In the genomic region with DNA sequence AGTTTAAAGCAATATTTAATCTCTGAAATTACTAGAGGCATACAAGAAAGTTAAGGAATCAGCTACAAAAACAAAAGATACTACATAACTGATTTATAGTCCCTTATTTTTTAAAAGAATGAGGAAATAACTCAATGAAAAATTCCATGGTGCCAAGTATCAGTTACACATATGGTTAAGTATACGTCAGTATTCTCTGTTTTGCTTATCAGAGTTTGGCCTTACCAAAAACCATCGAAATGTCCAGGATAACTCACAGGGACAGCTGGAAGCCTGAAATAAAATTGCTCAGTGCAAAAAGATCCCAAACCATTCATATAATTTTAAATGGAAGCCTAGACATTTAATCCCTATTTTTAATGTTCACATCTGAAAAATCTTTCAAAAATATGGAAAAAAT, we compare ENCODE assay signal across 13 cellular contexts. TPM values are rescaled to one million over a fixed set of nuclear protein-coding genes. Genes with fewer than 3 reads are reported as not detected.
A peak's percentile ranks its signal among the peaks of the same experiment; 100 is the strongest.
DNase-seq lines count a peak whose midpoint lies in the region; ATAC-seq and TF ChIP-seq lines count a peak whose summit lies in the region.
"Had no signal": no experiment of that assay in that cellular context is flagged by ENCODE, and none has a peak within 500 bp of the region (broad histone marks: within the 10 kb centered on the region; RNA-seq: fewer than 3 reads in every experiment).

No MANE protein-coding gene starts in this region.

- WGBS in esophagus muscularis mucosa = 18% methylated on average over 2 of the region's 2 CpGs

- no peaks in the 10 kb centered on the region for H3K9me3 ChIP-seq in esophagus muscularis mucosa
- H3K9me3 ChIP-seq: left lung, ovary, upper lobe of left lung had no signal

- H3K27me3 ChIP-seq in esophagus muscularis mucosa (no peaks in the 10 kb centered on the region), rectal smooth muscle tissue (ENCODE audit: control insufficient read depth, insufficient read depth, low read length) (no peaks in the 10 kb centered on the region)
- H3K27me3 ChIP-seq: left lung, ovary, upper lobe of left lung had no signal

- no peak for TF ChIP-seq EP300 in esophagus muscularis mucosa (IDR thresholded peaks at IDR 0.05)

- peaks cover 6 to 13% of the 10 kb centered on the region in 2 donors for H3K36me3 Mint-ChIP-seq in activated T-cell treated with anti-CD3 and anti-CD28 coated beads, Interleukin-2, amount 50 U/mL, for 72 hours (ENCODE audit: insufficient read depth in 2 of 2)

- no peaks in the 10 kb centered on the region for H3K27me3 Mint-ChIP-seq in activated T-cell treated with anti-CD3 and anti-CD28 coated beads, Interleukin-2, amount 50 U/mL, for 72 hours (ENCODE audit: low read depth)
- H3K27me3 Mint-ChIP-seq: IgD-negative memory B cell had no signal

- no peak for TF ChIP-seq CTCF in esophagus muscularis mucosa (IDR thresholded peaks at IDR 0.05)

- no peak for TF ChIP-seq POLR2A in esophagus muscularis mucosa (IDR thresholded peaks at IDR 0.05; ENCODE audit: low read depth)

- H3K27ac Mint-ChIP-seq in activated T-cell treated with anti-CD3 and anti-CD28 coated beads, Interleukin-2, amount 50 U/mL, for 72 hours = no peak overlapping the region
- H3K27ac Mint-ChIP-seq: IgD-negative memory B cell had no signal

- H3K9me3 Mint-ChIP-seq in activated T-cell treated with anti-CD3 and anti-CD28 coated beads, Interleukin-2, amount 50 U/mL, for 72 hours = no peaks in the 10 kb centered on the region
- H3K9me3 Mint-ChIP-seq: IgD-negative memory B cell had no signal

- H3K4me1 Mint-ChIP-seq in activated T-cell treated with anti-CD3 and anti-CD28 coated beads, Interleukin-2, amount 50 U/mL, for 72 hours (ENCODE audit: low read depth) = peaks cover 17% of the 10 kb centered on the region

- DNase-seq in DMS114 treated with DMSO at 0.1 percent for 48 hours (lab: John Stamatoyannopoulos, UW; ENCODE audit: unreplicated experiment) (peak; percentile 93), NCI-H2029 treated with DMSO at 0.1 percent for 48 hours (lab: John Stamatoyannopoulos, UW) (peak; percentile 31), esophagus muscularis mucosa (ENCODE audit: extremely low spot score) (no peak), ecto neural progenitor cell (ENCODE audit: low spot score) (no peak), GM19238 (ENCODE audit: insufficient read length, low spot score) (no peak)
- no peak for DNase-seq in stimulated activated CD8-positive, alpha-beta memory T cell treated with anti-CD3 and anti-CD28 coated beads, Interleukin-4, amount 100 ng/mL, for 48 hours
- no peak for DNase-seq in activated T-cell treated with anti-CD3 and anti-CD28 coated beads, Interleukin-2, amount 50 U/mL, for 72 hours
- DNase-seq: aorta, left lung, ovary, upper lobe of left lung had no signal

- no peak overlapping the region for H3K9ac ChIP-seq in rectal smooth muscle tissue (ENCODE audit: low read length)

- H3K4me3 ChIP-seq in esophagus muscularis mucosa = peak overlapping the region; percentile 8 to 91 (median 80)
- no peak overlapping the region for H3K4me3 ChIP-seq in rectal smooth muscle tissue (ENCODE audit: low read length)
- H3K4me3 ChIP-seq: left lung, ovary, upper lobe of left lung had no signal

- peaks cover 0 to 12% (median 5%) of the 10 kb centered on the region in 4 donors for H3K36me3 ChIP-seq in esophagus muscularis mucosa
- H3K36me3 ChIP-seq in rectal smooth muscle tissue (ENCODE audit: control insufficient read depth, insufficient read depth, low read length) = peaks cover 2% of the 10 kb centered on the region
- H3K36me3 ChIP-seq: left lung, ovary had no signal

- H3K4me1 ChIP-seq in esophagus muscularis mucosa (peaks cover 17 to 61% (median 59%) of the 10 kb centered on the region in 4 donors), rectal smooth muscle tissue (ENCODE audit: control insufficient read depth, insufficient read depth, low read length) (peaks cover 19% of the 10 kb centered on the region)

- ATAC-seq in activated T-cell treated with anti-CD3 and anti-CD28 coated beads, Interleukin-2, amount 50 U/mL, for 72 hours (replicated peaks in 1 of 2) = no peak
- ATAC-seq: left lung had no signal

- H3K27ac ChIP-seq in esophagus muscularis mucosa (replicated peaks in 1 of 4) (peak overlapping the region; percentile 98 to 100 (median 98)), rectal smooth muscle tissue (ENCODE audit: low read depth, low read length) (peak overlapping the region; percentile 66)
- H3K27ac ChIP-seq: left lung, ovary had no signal

- intact Hi-C loops in esophagus muscularis mucosa (cut with DNase I) = loop anchor here (10.0 kb wide), 1 partner anchor 164 kb away; a partner anchor contains a TSS

- no peak overlapping the region for H3K4me3 Mint-ChIP-seq in activated T-cell treated with anti-CD3 and anti-CD28 coated beads, Interleukin-2, amount 50 U/mL, for 72 hours

RNA-seq across cellular contexts. Expression of a gene that starts 3.6 kb away (rescaled TPM):
- 100 to 1,000 TPM; 247 to 265 (median 257) TPM for total RNA-seq in esophagus muscularis mucosa
- total RNA-seq in activated T-cell treated with anti-CD3 and anti-CD28 coated beads, Interleukin-2, amount 50 U/mL, for 72 hours = 10 to 100 TPM in 1 of 2 donors, 1 to 10 TPM in 1; 8.2 to 12.5 TPM

Comparison
In these comparisons a context has a peak if more than half of its experiments do, and no peak if none do; other contexts are left out.
1. DNase-seq: peak in DMS114 treated with DMSO at 0.1 percent for 48 hours (single experiment) and NCI-H2029 treated with DMSO at 0.1 percent for 48 hours (single experiment); none in esophagus muscularis mucosa (single experiment), stimulated activated CD8-positive, alpha-beta memory T cell treated with anti-CD3 and anti-CD28 coated beads, Interleukin-4, amount 100 ng/mL, for 48 hours (single experiment), ecto neural progenitor cell (single experiment), activated T-cell treated with anti-CD3 and anti-CD28 coated beads, Interleukin-2, amount 50 U/mL, for 72 hours (0 of 2) and GM19238 (single experiment).
2. RNA of a gene that starts 3.6 kb away (total RNA-seq): 247 to 265 TPM in esophagus muscularis mucosa; 8.2 to 12.5 TPM in activated T-cell treated with anti-CD3 and anti-CD28 coated beads, Interleukin-2, amount 50 U/mL, for 72 hours; every median in the first group is over 10 times any median in the second.